25 cellular contexts compared by ENCODE assay signal in genomic region chr10:124384142-124384541, GRCh38. TPM values are rescaled to one million over a fixed set of nuclear protein-coding genes. Genes with fewer than 3 reads are reported as not detected.
DNase-seq lines count a peak whose midpoint lies in the region; ATAC-seq and TF ChIP-seq lines count a peak whose summit lies in the region.
"Had no signal": no experiment of that assay in that cellular context is flagged by ENCODE, and none has a peak within 500 bp of the region (broad histone marks: within the 10 kb centered on the region; RNA-seq: fewer than 3 reads in every experiment).

No MANE protein-coding gene starts in this region.

- POLR2A ChIA-PET in SK-N-SH (lab: Yijun Ruan, JAX): no interaction called here

- no peak overlapping the region for H2AFZ ChIP-seq in SK-N-SH (ENCODE audit: low read depth)
- H2AFZ ChIP-seq: hepatocyte had no signal

- CTCF ChIA-PET in SK-N-SH (lab: Yijun Ruan, JAX): interaction anchor here (0.6 to 20.8 kb wide), 4 partner anchors 127 to 387 kb away, joined by 3 to 520 read pairs (median 3); no protein-coding TSS in a partner anchor

- ATAC-seq in SK-N-SH treated with all-trans-retinoic acid at 6 μM for 48 hours (no peak), HG03175 (IDR thresholded peaks at IDR 0.05; ENCODE audit: unreplicated experiment) (no peak)
- ATAC-seq: activated CD4-positive, CD25-positive, alpha-beta regulatory T cell treated with anti-CD3 and anti-CD28 coated beads, Interleukin-2, amount 50 U/mL, for 24 hours; left ventricle myocardium superior; stimulated activated naive B cell treated with anti-CD40 and anti-IgM and Interleukin-4, amounts not matched to agents 10 μg/mL and 1 μg/mL and 100 μg/mL, for 72 hours had no signal

- no peaks in the 10 kb centered on the region for H3K79me2 ChIP-seq in SK-N-SH (ENCODE audit: insufficient read depth)
- H3K79me2 ChIP-seq: hepatocyte had no signal

- no peak overlapping the region for H3K4me3 ChIP-seq in SK-N-SH (ENCODE audit: low read depth in 2 of 2, low read length in 1 of 2)
- H3K4me3 ChIP-seq: cardiac muscle cell, dorsolateral prefrontal cortex, hepatocyte, smooth muscle cell, thoracic aorta had no signal

- TF ChIP-seq EP300 in SK-N-SH (IDR thresholded peaks at IDR 0.05; ENCODE audit: borderline replicate concordance in 1 of 2, low read depth in 1 of 2, low read length in 1 of 2): no peak

- no peaks in the 10 kb centered on the region for H3K36me3 ChIP-seq in SK-N-SH (replicated peaks in 1 of 2; ENCODE audit: control insufficient read depth in 1 of 2, insufficient read depth in 2 of 2, low read length in 1 of 2)
- H3K36me3 ChIP-seq: cardiac muscle cell, thoracic aorta had no signal

- no peak for TF ChIP-seq CTCF in SK-N-SH (IDR thresholded peaks at IDR 0.05)

- H3K27ac ChIP-seq in SK-N-SH (ENCODE audit: low read depth in 2 of 2, low read length in 1 of 2): no peak overlapping the region
- H3K27ac ChIP-seq: cardiac muscle cell, dorsolateral prefrontal cortex, epithelial cell of prostate, hepatocyte, HL-60, thoracic aorta had no signal

- H3K9me2 ChIP-seq in SK-N-SH: no peaks in the 10 kb centered on the region

- no peak overlapping the region for H3K4me2 ChIP-seq in SK-N-SH
- H3K4me2 ChIP-seq: hepatocyte, smooth muscle cell had no signal

- no peak overlapping the region for H3K9ac ChIP-seq in SK-N-SH

- no peaks in the 10 kb centered on the region for H3K27me3 ChIP-seq in SK-N-SH (ENCODE audit: insufficient read depth)
- H3K27me3 ChIP-seq: dorsolateral prefrontal cortex, hepatocyte had no signal

- H4K20me1 ChIP-seq in SK-N-SH (ENCODE audit: insufficient read depth): no peaks in the 10 kb centered on the region

- peaks cover 0 to 4% of the 10 kb centered on the region in 2 experiments; a peak in 1 of 4 replicates for H3K4me1 ChIP-seq in SK-N-SH (ENCODE audit: control insufficient read depth in 1 of 2, insufficient read depth in 2 of 2, low read depth in 1 of 2, low read length in 1 of 2)

- no peak for TF ChIP-seq RAD21 in SK-N-SH (IDR thresholded peaks at IDR 0.05; ENCODE audit: low read length)

- 68% methylated on average over 4 of the region's 4 CpGs for WGBS in SK-N-SH (ENCODE audit: low lambda C conversion rate)

- DNase-seq in SK-N-SH (peak; percentile 11), cerebellar cortex (ENCODE audit: low spot score) (peak; percentile 41), mesenteric fat pad (ENCODE audit: low spot score) (peak; percentile 20), activated gamma-delta T cell (lab: John Stamatoyannopoulos, UW) (no peak), UCSD-AML1 (lab: John Stamatoyannopoulos, UW; ENCODE audit: unreplicated experiment) (no peak)
- DNase-seq in NK-92 treated with Interleukin-12 subunit alpha and Interleukin-12 subunit beta, amount 100 ng/mL, for 24 hours (lab: John Stamatoyannopoulos, UW): no peak
- DNase-seq: activated naive CD4-positive, alpha-beta T cell treated with Interleukin-2 at 50 U/mL for 16 hours; activated T-cell treated with anti-CD3 and anti-CD28 coated beads, Interleukin-2, amount 50 U/mL, for 1 hour; amniotic stem cell; Calu3; GOT3; left ventricle myocardium superior; stimulated activated CD4-positive, alpha-beta T cell treated with anti-CD3 and anti-CD28 coated beads, Interleukin-2, amount 100 ng/mL, for 48 hours; stimulated activated naive B cell treated with anti-CD40 and anti-IgM and Interleukin-4, amounts not matched to agents 10 μg/mL and 1 μg/mL and 100 μg/mL, for 72 hours; T1000 had no signal

- no peaks in the 10 kb centered on the region for H3K9me3 ChIP-seq in SK-N-SH
- H3K9me3 ChIP-seq: thoracic aorta had no signal

- H3F3A ChIP-seq in SK-N-SH (replicated peaks; ENCODE audit: insufficient read depth): no peaks in the 10 kb centered on the region

TF ChIP-seq in SK-N-SH, 30 proteins besides CTCF, POLR2A, EP300 and RAD21 (continues in another document):
- TF ChIP-seq POLR2AphosphoS5 (IDR thresholded peaks at IDR 0.05; ENCODE audit: low read depth, low read length) (no peak), CHD2 (IDR thresholded peaks at IDR 0.05; ENCODE audit: low read length, partially characterized antibody) (no peak), FOXM1 (IDR thresholded peaks at IDR 0.05; ENCODE audit: low read depth) (no peak), MAX (IDR thresholded peaks at IDR 0.05; ENCODE audit: low read depth) (no peak), TAF1 (IDR thresholded peaks at IDR 0.05; ENCODE audit: borderline replicate concordance, low read depth, low read length) (no peak), REST (IDR thresholded peaks at IDR 0.05; ENCODE audit: low read depth, low read length) (no peak), NFIC (IDR thresholded peaks at IDR 0.05; ENCODE audit: borderline replicate concordance) (no peak), RCOR1 (IDR thresholded peaks at IDR 0.05; ENCODE audit: low read length) (no peak), MEF2A (IDR thresholded peaks at IDR 0.05; ENCODE audit: borderline replicate concordance, low read depth) (no peak), GATA2 (CRISPR knock-in tag; IDR thresholded peaks at IDR 0.05) (no peak)

TF ChIP-seq in SK-N-SH treated with all-trans-retinoic acid at 6 μM for 48 hours, 23 proteins besides CTCF, POLR2A, EP300 and RAD21:
- TF ChIP-seq CREB5 (CRISPR knock-in tag; IDR thresholded peaks at IDR 0.05; ENCODE audit: low read depth) (no peak), ZNF8 (CRISPR knock-in tag; IDR thresholded peaks at IDR 0.05) (no peak), GLIS3 (CRISPR knock-in tag; IDR thresholded peaks at IDR 0.05) (no peak), OSR1 (CRISPR knock-in tag; IDR thresholded peaks at IDR 0.05) (no peak), BACH2 (CRISPR knock-in tag; IDR thresholded peaks at IDR 0.05; ENCODE audit: borderline replicate concordance) (no peak), PATZ1 (CRISPR knock-in tag; IDR thresholded peaks at IDR 0.05; ENCODE audit: borderline replicate concordance) (no peak), ZFP30 (CRISPR knock-in tag; IDR thresholded peaks at IDR 0.05) (no peak), RARB (CRISPR knock-in tag; IDR thresholded peaks at IDR 0.05) (no peak), TSHZ2 (CRISPR knock-in tag; IDR thresholded peaks at IDR 0.05) (no peak), TCF4 (CRISPR knock-in tag; IDR thresholded peaks at IDR 0.05; ENCODE audit: borderline replicate concordance) (no peak)
TF ChIP-seq in SK-N-SH treated with all-trans-retinoic acid at 6 μM for 48 hours: peak in this region for 0.

RNA-seq across cellular contexts. Expression of gene OAT, which starts 34.6 kb away (rescaled TPM):
- polyA plus RNA-seq in SK-N-SH (2012; rRNA removed): 65.7 and 97.6 TPM in 2 replicates
- 94.1 and 99.2 TPM in 2 replicates for polyA plus RNA-seq in SK-N-SH (2012; cell fraction: cytosol; rRNA removed)
- 28.6 and 65.4 TPM in 2 replicates for polyA plus RNA-seq in SK-N-SH (2012; cell fraction: nucleus; rRNA removed)
- 69.9 TPM for total RNA-seq in mesenteric fat pad

Comparison
In these comparisons a context has a peak if more than half of its experiments do, and no peak if none do; other contexts are left out.
1. DNase-seq: peak in SK-N-SH (single experiment), cerebellar cortex (single experiment) and mesenteric fat pad (single experiment); none in activated gamma-delta T cell (single experiment), UCSD-AML1 (single experiment) and NK-92 treated with Interleukin-12 subunit alpha and Interleukin-12 subunit beta, amount 100 ng/mL, for 24 hours (single experiment).